ENCODE assay signal across 14 cellular contexts in the genomic region with DNA sequence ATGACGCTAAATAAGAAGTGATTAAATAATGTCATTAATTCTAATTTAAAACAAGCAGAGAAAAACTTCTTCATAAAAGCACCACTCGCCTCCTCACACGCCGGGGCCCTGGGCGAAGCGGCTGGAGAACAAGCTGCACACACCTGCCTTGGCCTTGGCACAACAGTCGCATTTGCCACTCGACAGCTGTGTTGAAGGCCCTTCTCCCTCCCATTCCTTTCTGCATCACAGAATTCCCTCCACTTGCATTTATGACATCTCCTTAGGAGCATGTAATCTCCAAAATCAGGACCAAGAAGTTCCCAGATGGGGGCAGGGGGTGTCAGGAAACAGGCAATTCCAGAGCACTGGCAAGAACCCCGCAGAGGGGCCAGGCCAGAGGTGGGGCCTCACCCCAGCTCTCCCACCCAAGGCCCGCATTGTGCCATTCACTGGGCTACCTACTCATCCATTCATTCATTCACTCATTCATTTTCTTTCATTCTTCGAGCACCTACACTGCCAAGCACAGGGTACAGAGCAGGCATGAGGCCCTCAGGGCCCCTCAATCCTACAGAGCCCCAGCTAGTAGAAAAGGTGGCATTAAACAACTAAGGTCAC. TPM values are rescaled to one million over a fixed set of nuclear protein-coding genes. Genes with fewer than 3 reads are reported as not detected.
DNase-seq lines count a peak whose midpoint lies in the region; ATAC-seq and TF ChIP-seq lines count a peak whose summit lies in the region.
"Had no signal": no experiment of that assay in that cellular context is flagged by ENCODE, and none has a peak within 500 bp of the region (broad histone marks: within the 10 kb centered on the region; RNA-seq: fewer than 3 reads in every experiment).

No MANE protein-coding gene starts in this region.

- peak overlapping the region in 2 of 5 experiments; percentile 11 to 55 for H3K4me3 Mint-ChIP-seq in brain
- H3K4me3 Mint-ChIP-seq: activated T-cell treated with anti-CD3 and anti-CD28 coated beads, Interleukin-2, amount 50 U/mL, for 4 hours; CD14-positive monocyte; mesothelial cell of epicardium; stimulated activated naive CD8-positive, alpha-beta T cell treated with anti-CD3 and anti-CD28 coated beads, Interleukin-15, amount 100 ng/mL, for 72 hours had no signal

- TF ChIP-seq CTCF in brain (conservative IDR thresholded peaks at IDR 0.05), result no peak
- TF ChIP-seq CTCF in breast epithelium (IDR thresholded peaks at IDR 0.05), result no peak

- intact Hi-C loops in sciatic nerve (cut with DNase I) (no loop called here), breast epithelium (cut with DNase I; ENCODE audit: low total_unique reads) (no loop called here)

- peak; percentile 17 for DNase-seq in DMS 273 (lab: John Stamatoyannopoulos, UW; ENCODE audit: unreplicated experiment)
- DNase-seq in DMS 273 treated with DMSO at 0.1 percent for 48 hours (lab: John Stamatoyannopoulos, UW), result no peak
- peak; percentile 50 for DNase-seq in NCI-H2029 (lab: John Stamatoyannopoulos, UW)
- peak; percentile 53 for DNase-seq in sciatic nerve (ENCODE audit: low spot score)
- no peak for DNase-seq in breast epithelium (ENCODE audit: low spot score in 2 of 2)
- DNase-seq in activated gamma-delta T cell treated with Interleukin-2 at 50 U/mL for 16 hours, result no peak
- DNase-seq: activated T-cell treated with anti-CD3 and anti-CD28 coated beads, Interleukin-2, amount 50 U/mL, for 4 hours; stimulated activated naive CD8-positive, alpha-beta T cell treated with anti-CD3 and anti-CD28 coated beads, Interleukin-15, amount 100 ng/mL, for 72 hours had no signal

- H3K27ac Mint-ChIP-seq in brain, result peak overlapping the region in 3 of 5 experiments; percentile 48 to 80 (median 78)

- H3K4me1 ChIP-seq in breast epithelium, result peaks cover 8 to 12% of the 10 kb centered on the region in 2 donors

- H3K9me3 ChIP-seq in breast epithelium, result no peaks in the 10 kb centered on the region
- H3K9me3 ChIP-seq: gastrocnemius medialis had no signal

- H3K27me3 Mint-ChIP-seq in brain, result peaks cover 7% of the 10 kb centered on the region
- H3K27me3 Mint-ChIP-seq: stimulated activated naive CD8-positive, alpha-beta T cell treated with anti-CD3 and anti-CD28 coated beads, Interleukin-15, amount 100 ng/mL, for 72 hours had no signal

- H3K27ac ChIP-seq in breast epithelium, result no peak overlapping the region
- H3K27ac ChIP-seq: 22Rv1 had no signal

- peaks cover 65% of the 10 kb centered on the region for H3K4me1 Mint-ChIP-seq in brain

- no peaks in the 10 kb centered on the region for H3K36me3 ChIP-seq in breast epithelium
- H3K36me3 ChIP-seq: gastrocnemius medialis had no signal

- H3K4me3 ChIP-seq in breast epithelium, result no peak overlapping the region
- H3K4me3 ChIP-seq: gastrocnemius medialis had no signal

- no peaks in the 10 kb centered on the region for H3K27me3 ChIP-seq in breast epithelium
- H3K27me3 ChIP-seq: gastrocnemius medialis had no signal

- ATAC-seq in sciatic nerve (no peak), GM21515 (IDR thresholded peaks at IDR 0.05; ENCODE audit: unreplicated experiment) (no peak)
- ATAC-seq: activated T-cell treated with anti-CD3 and anti-CD28 coated beads, Interleukin-2, amount 50 U/mL, for 4 hours; gastrocnemius medialis; stimulated activated naive CD8-positive, alpha-beta T cell treated with anti-CD3 and anti-CD28 coated beads, Interleukin-15, amount 100 ng/mL, for 72 hours had no signal

- H3K9me3 Mint-ChIP-seq in brain, result peaks cover 0 to 3% (median 0%) of the 10 kb centered on the region in 5 experiments
- H3K9me3 Mint-ChIP-seq: activated T-cell treated with anti-CD3 and anti-CD28 coated beads, Interleukin-2, amount 50 U/mL, for 4 hours; mesothelial cell of epicardium; stimulated activated naive CD8-positive, alpha-beta T cell treated with anti-CD3 and anti-CD28 coated beads, Interleukin-15, amount 100 ng/mL, for 72 hours had no signal

- H3K36me3 Mint-ChIP-seq in brain, result peaks cover 18% of the 10 kb centered on the region

- no peak for TF ChIP-seq POLR2A in breast epithelium (IDR thresholded peaks at IDR 0.05)

RNA-seq across cellular contexts. Expression of a gene that starts 6.4 kb away (rescaled TPM):
- 8.5 TPM for polyA plus RNA-seq in brain (ENCODE audit: insufficient read depth, low read depth, low replicate concordance)
- total RNA-seq in sciatic nerve (99.5 TPM), breast epithelium (10 to 100 TPM; 20.3 to 36.0 (median 32.8) TPM)

Comparison
In these comparisons a context has a peak if more than half of its experiments do, and no peak if none do; other contexts are left out.
1. DNase-seq: peak in DMS 273 (single experiment), NCI-H2029 (single experiment) and sciatic nerve (single experiment); none in DMS 273 treated with DMSO at 0.1 percent for 48 hours (single experiment), breast epithelium (0 of 2) and activated gamma-delta T cell treated with Interleukin-2 at 50 U/mL for 16 hours (single experiment).